Comparison of ENCODE assay signal across 9 cellular contexts in the genomic region with DNA sequence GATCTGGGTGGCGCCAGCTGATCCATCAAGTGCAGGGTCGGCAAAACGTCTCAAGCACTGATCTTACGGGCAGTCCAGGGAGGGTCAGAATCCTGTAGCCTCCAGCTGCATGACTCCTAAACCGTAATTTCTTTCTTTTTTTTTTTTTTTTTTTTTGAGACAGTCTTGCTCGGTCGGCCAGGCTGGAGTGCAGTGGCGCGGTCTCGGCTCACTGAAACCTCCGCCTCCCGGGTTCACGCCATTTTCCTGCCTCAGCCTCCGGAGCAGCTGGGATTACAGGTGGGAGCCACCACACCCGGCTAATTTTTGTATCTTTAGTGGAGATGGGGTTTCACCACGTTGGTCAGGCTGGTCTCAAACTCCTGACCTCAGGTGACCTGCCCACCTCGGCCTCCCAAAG. TPM values are rescaled to one million over a fixed set of nuclear protein-coding genes. Genes with fewer than 3 reads are reported as not detected.
DNase-seq lines count a peak whose midpoint lies in the region; ATAC-seq and TF ChIP-seq lines count a peak whose summit lies in the region.
"Not testable (repeated sequence)": the region's sequence is repeated elsewhere in the genome, so short reads cannot be mapped to it uniquely, and the experiment has no call there.
"Had no signal": no experiment of that assay in that cellular context is flagged by ENCODE, and none has a peak within 500 bp of the region (broad histone marks: within the 10 kb centered on the region; RNA-seq: fewer than 3 reads in every experiment).

No MANE protein-coding gene starts in this region.

- H3K27ac Mint-ChIP-seq in activated CD4-positive, alpha-beta T cell treated with anti-CD3 and anti-CD28 coated beads for 36 hours = peak overlapping the region; percentile 4
- not testable (repeated sequence) for H3K27ac Mint-ChIP-seq in activated T-helper 17 cell treated with anti-CD3 and anti-CD28 coated beads, Interleukin-2, amount 50 U/mL, for 72 hours; endothelial cell (ENCODE audit: unreplicated experiment)
- H3K27ac Mint-ChIP-seq in progenitor cell of endocrine pancreas = peak overlapping the region; percentile 67

- CTCF ChIA-PET in activated CD4-positive, alpha-beta T cell treated with anti-CD3 and anti-CD28 coated beads for 36 hours (lab: Charles Lee) = interaction anchor here (0.8 kb wide), 1 partner anchor 18 kb away, joined by 4 read pairs; no protein-coding TSS in a partner anchor

- H3K9me3 Mint-ChIP-seq in activated CD4-positive, alpha-beta T cell treated with anti-CD3 and anti-CD28 coated beads for 36 hours (ENCODE audit: low read depth); activated T-helper 17 cell treated with anti-CD3 and anti-CD28 coated beads, Interleukin-2, amount 50 U/mL, for 72 hours; endothelial cell (ENCODE audit: unreplicated experiment); progenitor cell of endocrine pancreas (ENCODE audit: low read depth): not testable (repeated sequence)

- DNase-seq in activated CD4-positive, alpha-beta T cell treated with anti-CD3 and anti-CD28 coated beads for 36 hours; endothelial cell (ENCODE audit: low spot score); progenitor cell of endocrine pancreas (ENCODE audit: low spot score, unreplicated experiment): not testable (repeated sequence)

- POLR2A ChIA-PET in activated CD4-positive, alpha-beta T cell treated with anti-CD3 and anti-CD28 coated beads for 36 hours (lab: Charles Lee) = not testable (repeated sequence)

- not testable (repeated sequence) for TF ChIP-seq CTCF in endothelial cell (IDR thresholded peaks at IDR 0.05; ENCODE audit: unreplicated experiment); progenitor cell of endocrine pancreas (IDR thresholded peaks at IDR 0.05; ENCODE audit: unreplicated experiment)

- intact Hi-C loops in activated CD4-positive, alpha-beta T cell treated with anti-CD3 and anti-CD28 coated beads for 36 hours (cut with DNase I, micrococcal nuclease) = not testable (repeated sequence)

- H3K27me3 Mint-ChIP-seq in activated CD4-positive, alpha-beta T cell treated with anti-CD3 and anti-CD28 coated beads for 36 hours; activated T-helper 17 cell treated with anti-CD3 and anti-CD28 coated beads, Interleukin-2, amount 50 U/mL, for 72 hours; endothelial cell (ENCODE audit: unreplicated experiment); progenitor cell of endocrine pancreas: not testable (repeated sequence)

- not testable (repeated sequence) for H3K4me1 Mint-ChIP-seq in activated CD4-positive, alpha-beta T cell treated with anti-CD3 and anti-CD28 coated beads for 36 hours; activated T-helper 17 cell treated with anti-CD3 and anti-CD28 coated beads, Interleukin-2, amount 50 U/mL, for 72 hours; endothelial cell (ENCODE audit: unreplicated experiment); progenitor cell of endocrine pancreas (ENCODE audit: low read depth)

- peaks cover 18% of the 10 kb centered on the region for H3K36me3 Mint-ChIP-seq in activated CD4-positive, alpha-beta T cell treated with anti-CD3 and anti-CD28 coated beads for 36 hours (ENCODE audit: low read depth)
- H3K36me3 Mint-ChIP-seq in activated T-helper 17 cell treated with anti-CD3 and anti-CD28 coated beads, Interleukin-2, amount 50 U/mL, for 72 hours (ENCODE audit: low read depth) = peaks cover 18% of the 10 kb centered on the region
- peaks cover 23% of the 10 kb centered on the region for H3K36me3 Mint-ChIP-seq in endothelial cell (ENCODE audit: low read depth, unreplicated experiment)
- not testable (repeated sequence) for H3K36me3 Mint-ChIP-seq in progenitor cell of endocrine pancreas (ENCODE audit: insufficient read depth)

- H3K4me3 Mint-ChIP-seq in activated CD4-positive, alpha-beta T cell treated with anti-CD3 and anti-CD28 coated beads for 36 hours; progenitor cell of endocrine pancreas (ENCODE audit: low read depth): not testable (repeated sequence)
- H3K4me3 Mint-ChIP-seq in activated T-helper 17 cell treated with anti-CD3 and anti-CD28 coated beads, Interleukin-2, amount 50 U/mL, for 72 hours = peak overlapping the region; percentile 15
- H3K4me3 Mint-ChIP-seq in endothelial cell (ENCODE audit: unreplicated experiment) = peak overlapping the region; percentile 3

- not testable (repeated sequence) for ATAC-seq in activated CD4-positive, alpha-beta T cell treated with anti-CD3 and anti-CD28 coated beads for 36 hours; activated T-helper 17 cell treated with anti-CD3 and anti-CD28 coated beads, Interleukin-2, amount 50 U/mL, for 72 hours (replicated peaks)

RNA-seq across cellular contexts. Expression of a gene that starts 5.1 kb away (rescaled TPM):
- total RNA-seq in activated CD4-positive, alpha-beta T cell treated with anti-CD3 and anti-CD28 coated beads for 36 hours = not detected
- total RNA-seq in activated T-helper 17 cell treated with anti-CD3 and anti-CD28 coated beads, Interleukin-2, amount 50 U/mL, for 72 hours = under 1 TPM in 1 of 2 donors, not detected in 1; 0.11 TPM
- 1.3 TPM for total RNA-seq in endothelial cell (ENCODE audit: unreplicated experiment)
- total RNA-seq in progenitor cell of endocrine pancreas = not detected in 2 replicates
- total RNA-seq: B cell; Caco-2; Calu3; CD4-positive, alpha-beta T cell; CD8-positive, alpha-beta T cell had no signal

RNA-seq across cellular contexts. Expression of a gene that starts 12.9 kb away (rescaled TPM):
- 10 to 100 TPM; 74.2 to 77.9 TPM for total RNA-seq in activated CD4-positive, alpha-beta T cell treated with anti-CD3 and anti-CD28 coated beads for 36 hours
- total RNA-seq in activated T-helper 17 cell treated with anti-CD3 and anti-CD28 coated beads, Interleukin-2, amount 50 U/mL, for 72 hours = 10 to 100 TPM; 54.7 to 68.5 TPM
- total RNA-seq in endothelial cell (ENCODE audit: unreplicated experiment) = 47.5 TPM
- 46.8 and 47.4 TPM in 2 replicates for total RNA-seq in progenitor cell of endocrine pancreas

RNA-seq across cellular contexts. Expression of a gene that starts 13.1 kb away (rescaled TPM):
- total RNA-seq in activated CD4-positive, alpha-beta T cell treated with anti-CD3 and anti-CD28 coated beads for 36 hours = 100 to 1,000 TPM; 147 to 189 TPM
- 100 to 1,000 TPM; 184 to 197 TPM for total RNA-seq in activated T-helper 17 cell treated with anti-CD3 and anti-CD28 coated beads, Interleukin-2, amount 50 U/mL, for 72 hours
- total RNA-seq in endothelial cell (ENCODE audit: unreplicated experiment) = 92.3 TPM
- 97.4 and 106 TPM in 2 replicates for total RNA-seq in progenitor cell of endocrine pancreas

RNA-seq across cellular contexts. Expression of a gene that starts 21.4 kb away (rescaled TPM):
- total RNA-seq in activated CD4-positive, alpha-beta T cell treated with anti-CD3 and anti-CD28 coated beads for 36 hours = 1,000 to 10,000 TPM; 1,809 to 1,911 TPM
- 1,000 to 10,000 TPM; 1,346 to 1,950 TPM for total RNA-seq in activated T-helper 17 cell treated with anti-CD3 and anti-CD28 coated beads, Interleukin-2, amount 50 U/mL, for 72 hours
- total RNA-seq in endothelial cell (ENCODE audit: unreplicated experiment) (874 TPM), progenitor cell of endocrine pancreas (372 and 404 TPM in 2 replicates)

RNA-seq across cellular contexts. Expression of a gene that starts 24.0 kb away (rescaled TPM):
- total RNA-seq in activated CD4-positive, alpha-beta T cell treated with anti-CD3 and anti-CD28 coated beads for 36 hours = 10 to 100 TPM; 32.0 to 32.9 TPM
- total RNA-seq in activated T-helper 17 cell treated with anti-CD3 and anti-CD28 coated beads, Interleukin-2, amount 50 U/mL, for 72 hours = 10 to 100 TPM; 27.4 to 30.3 TPM
- 7.3 TPM for total RNA-seq in endothelial cell (ENCODE audit: unreplicated experiment)
- total RNA-seq in progenitor cell of endocrine pancreas = 23.4 and 25.8 TPM in 2 replicates
